Comparison of ENCODE assay signal across 1 cellular context in the genomic region with DNA sequence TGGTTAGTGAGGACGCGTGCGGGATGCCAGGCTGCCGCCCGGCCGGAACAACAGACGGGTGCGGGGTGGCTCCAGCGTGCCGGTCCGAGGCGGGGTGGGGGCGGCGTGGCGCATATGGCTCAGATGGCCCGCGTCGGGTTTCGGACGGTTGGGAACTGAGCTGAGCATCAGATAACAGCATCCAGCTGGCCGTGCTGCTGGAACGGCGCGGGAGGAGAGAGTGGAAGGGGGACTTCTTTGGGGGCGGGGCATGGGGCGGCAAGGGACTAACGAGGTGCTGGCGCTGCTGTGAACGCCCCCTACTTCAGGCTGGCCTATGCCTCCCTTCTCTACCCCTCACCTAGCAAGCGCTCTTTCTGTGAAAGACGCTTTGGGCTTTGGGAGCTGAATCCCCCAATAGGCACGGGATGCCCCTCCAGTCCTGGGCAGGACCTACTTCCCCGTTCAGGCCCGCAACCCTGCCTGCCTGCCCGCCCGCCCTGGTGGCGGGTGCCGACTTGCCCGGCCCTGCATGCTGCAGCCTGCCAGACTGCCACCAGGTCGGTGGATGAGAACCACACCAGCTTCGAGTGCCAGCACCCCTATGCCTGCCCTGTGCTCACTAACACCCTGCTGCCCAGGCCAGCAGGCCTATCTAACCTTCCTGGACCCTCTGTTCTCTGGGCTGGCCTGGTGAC.
TF ChIP-seq lines count a peak whose summit lies in the region.

No MANE protein-coding gene starts in this region.

TF ChIP-seq in H1, 55 proteins besides CTCF, POLR2A, EP300 and RAD21:
- 0 out of 2 replicates have a peak, but pooled peaks have one; percentile 17 for TF ChIP-seq SUZ12 (IDR thresholded peaks at IDR 0.05; ENCODE audit: low read length)
- TF ChIP-seq KDM1A (IDR thresholded peaks at IDR 0.05; ENCODE audit: borderline replicate concordance, low read length): no peak
- TF ChIP-seq, protein P1, sequence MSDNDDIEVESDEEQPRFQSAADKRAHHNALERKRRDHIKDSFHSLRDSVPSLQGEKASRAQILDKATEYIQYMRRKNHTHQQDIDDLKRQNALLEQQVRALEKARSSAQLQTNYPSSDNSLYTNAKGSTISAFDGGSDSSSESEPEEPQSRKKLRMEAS (IDR thresholded peaks at IDR 0.05): peak; percentile 40
- no peak for TF ChIP-seq POU5F1 (IDR thresholded peaks at IDR 0.05; ENCODE audit: low read depth, low read length)
- peak in 1 of 2 experiments; percentile 46; a peak in 1 of 4 replicates for TF ChIP-seq SIN3A (conservative IDR thresholded peaks at IDR 0.05 in 1 of 2, IDR thresholded peaks at IDR 0.05 in 1 of 2; ENCODE audit: low read depth in 1 of 2, low read length in 2 of 2)
- TF ChIP-seq, protein P2, sequence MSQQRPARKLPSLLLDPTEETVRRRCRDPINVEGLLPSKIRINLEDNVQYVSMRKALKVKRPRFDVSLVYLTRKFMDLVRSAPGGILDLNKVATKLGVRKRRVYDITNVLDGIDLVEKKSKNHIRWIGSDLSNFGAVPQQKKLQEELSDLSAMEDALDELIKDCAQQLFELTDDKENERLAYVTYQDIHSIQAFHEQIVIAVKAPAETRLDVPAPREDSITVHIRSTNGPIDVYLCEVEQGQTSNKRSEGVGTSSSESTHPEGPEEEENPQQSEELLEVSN (IDR thresholded peaks at IDR 0.05): peak; percentile 9; the same call in 1 of the 2 replicates
- TF ChIP-seq GABPA (IDR thresholded peaks at IDR 0.05; ENCODE audit: borderline replicate concordance, insufficient read depth, low read length): 0 out of 2 replicates have a peak, but pooled peaks have one; percentile 28
